8 cellular contexts compared by ENCODE assay signal in the genomic region with DNA sequence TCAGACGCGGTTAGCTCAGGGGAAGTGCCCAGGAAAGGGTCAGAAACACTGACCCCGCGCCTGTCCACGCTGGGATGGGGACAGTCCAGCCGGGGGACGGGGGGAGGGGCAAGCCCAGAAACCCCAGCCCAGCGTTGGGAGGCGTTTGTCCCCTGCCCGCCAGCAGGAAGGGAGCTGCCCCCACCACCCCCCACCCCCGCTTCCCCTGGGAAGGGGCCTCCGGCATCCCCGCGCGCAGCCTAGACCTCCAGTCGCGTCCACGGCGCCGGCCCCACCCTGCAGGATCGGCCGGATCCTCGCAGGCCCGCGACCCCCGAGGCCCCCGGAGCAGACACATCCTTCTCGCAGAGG. TPM values are rescaled to one million over a fixed set of nuclear protein-coding genes. Genes with fewer than 3 reads are reported as not detected.
DNase-seq lines count a peak whose midpoint lies in the region; ATAC-seq lines count a peak whose summit lies in the region.

No MANE protein-coding gene starts in this region.

- POLR2A ChIA-PET in activated CD4-positive, alpha-beta memory T cell treated with anti-CD3 and anti-CD28 coated beads for 36 hours (lab: Charles Lee): interaction anchor here (1.0 to 3.3 kb wide), 5 partner anchors 11 to 78 kb away, joined by 3 to 18 read pairs (median 4); a partner anchor contains a TSS

- H3K9me3 ChIP-seq in iPS DF 6.9 (ENCODE audit: control insufficient read depth, insufficient read depth, low read length): no peaks in the 10 kb centered on the region

- no peaks in the 10 kb centered on the region for H3K27me3 ChIP-seq in iPS DF 6.9 (ENCODE audit: control insufficient read depth, insufficient read depth, low read length)

- H3K27ac ChIP-seq in iPS DF 6.9 (ENCODE audit: low read length): no peak overlapping the region

- no peaks in the 10 kb centered on the region for H3K36me3 ChIP-seq in iPS DF 6.9 (ENCODE audit: control insufficient read depth, insufficient read depth, low read length)

- peaks cover 3% of the 10 kb centered on the region for H3K36me3 Mint-ChIP-seq in activated CD4-positive, alpha-beta memory T cell treated with anti-CD3 and anti-CD28 coated beads for 36 hours

- DNase-seq in NCI-H146 (lab: John Stamatoyannopoulos, UW) (peak; percentile 70), NCI-H146 treated with DMSO at 0.1 percent for 48 hours (lab: John Stamatoyannopoulos, UW; ENCODE audit: unreplicated experiment) (no peak), iPS DF 6.9 (ENCODE audit: low read depth, low spot score) (no peak), HT-29 (ENCODE audit: low spot score) (no peak), T-helper 9 cell (no peak)
- DNase-seq in activated CD4-positive, alpha-beta memory T cell treated with anti-CD3 and anti-CD28 coated beads for 36 hours: no peak
- DNase-seq in stimulated activated naive CD8-positive, alpha-beta T cell treated with anti-CD3 and anti-CD28 coated beads, Interleukin-15, amount 100 ng/mL, for 72 hours: no peak
- DNase-seq in activated CD4-positive, alpha-beta T cell treated with anti-CD3 and anti-CD28 coated beads for 48 hours: no peak

- CTCF ChIA-PET in activated CD4-positive, alpha-beta memory T cell treated with anti-CD3 and anti-CD28 coated beads for 36 hours (lab: Charles Lee): interaction anchor here (1.2 to 4.7 kb wide), 5 partner anchors 9 to 359 kb away, joined by 3 to 35 read pairs (median 7); a partner anchor contains a TSS

- H3K4me1 ChIP-seq in iPS DF 6.9 (ENCODE audit: control insufficient read depth, insufficient read depth, low read length): peaks cover 2% of the 10 kb centered on the region; the same call in 1 of the 2 replicates

- intact Hi-C loops in activated CD4-positive, alpha-beta memory T cell treated with anti-CD3 and anti-CD28 coated beads for 36 hours (cut with micrococcal nuclease): no loop called here

- H3K27ac Mint-ChIP-seq in activated CD4-positive, alpha-beta memory T cell treated with anti-CD3 and anti-CD28 coated beads for 36 hours: peak overlapping the region; percentile 66
- peak overlapping the region in 1 of 2 donors; percentile 74 for H3K27ac Mint-ChIP-seq in stimulated activated naive CD8-positive, alpha-beta T cell treated with anti-CD3 and anti-CD28 coated beads, Interleukin-15, amount 100 ng/mL, for 72 hours

- no peak for ATAC-seq in stimulated activated naive CD8-positive, alpha-beta T cell treated with anti-CD3 and anti-CD28 coated beads, Interleukin-15, amount 100 ng/mL, for 72 hours

- peaks cover 17% of the 10 kb centered on the region for H3K4me1 Mint-ChIP-seq in activated CD4-positive, alpha-beta memory T cell treated with anti-CD3 and anti-CD28 coated beads for 36 hours (ENCODE audit: low read depth)
- H3K4me1 Mint-ChIP-seq in stimulated activated naive CD8-positive, alpha-beta T cell treated with anti-CD3 and anti-CD28 coated beads, Interleukin-15, amount 100 ng/mL, for 72 hours: peaks cover 28% of the 10 kb centered on the region

- H3K9me3 Mint-ChIP-seq in activated CD4-positive, alpha-beta memory T cell treated with anti-CD3 and anti-CD28 coated beads for 36 hours: no peaks in the 10 kb centered on the region
- H3K9me3 Mint-ChIP-seq in stimulated activated naive CD8-positive, alpha-beta T cell treated with anti-CD3 and anti-CD28 coated beads, Interleukin-15, amount 100 ng/mL, for 72 hours: no peaks in the 10 kb centered on the region

- peak overlapping the region; percentile 81 for H3K4me3 ChIP-seq in iPS DF 6.9 (ENCODE audit: low read length)

- no peaks in the 10 kb centered on the region for H3K27me3 Mint-ChIP-seq in activated CD4-positive, alpha-beta memory T cell treated with anti-CD3 and anti-CD28 coated beads for 36 hours
- peaks cover 7% of the 10 kb centered on the region for H3K27me3 Mint-ChIP-seq in stimulated activated naive CD8-positive, alpha-beta T cell treated with anti-CD3 and anti-CD28 coated beads, Interleukin-15, amount 100 ng/mL, for 72 hours

- H3K4me3 Mint-ChIP-seq in activated CD4-positive, alpha-beta memory T cell treated with anti-CD3 and anti-CD28 coated beads for 36 hours: peak overlapping the region; percentile 78
- H3K4me3 Mint-ChIP-seq in stimulated activated naive CD8-positive, alpha-beta T cell treated with anti-CD3 and anti-CD28 coated beads, Interleukin-15, amount 100 ng/mL, for 72 hours: peak overlapping the region; percentile 80 to 83

- no CpG with 5 or more reads among the region's 28 CpGs for WGBS in iPS DF 6.9 (ENCODE audit: insufficient coverage, insufficient read length)

RNA-seq across cellular contexts. Expression of a gene that starts 0.3 kb away (rescaled TPM):
- total RNA-seq in activated CD4-positive, alpha-beta memory T cell treated with anti-CD3 and anti-CD28 coated beads for 36 hours: 10 to 100 TPM; 31.5 to 35.2 TPM
- 296 and 305 TPM in 2 replicates for total RNA-seq in HT-29 (2014; rRNA removed; shearing (Covaris generic))

RNA-seq across cellular contexts. Expression of a gene that starts 20.5 kb away (rescaled TPM):
- total RNA-seq in activated CD4-positive, alpha-beta memory T cell treated with anti-CD3 and anti-CD28 coated beads for 36 hours: under 1 TPM; 0.29 to 0.41 TPM
- total RNA-seq in HT-29 (2014; rRNA removed; shearing (Covaris generic)): 0.31 TPM in 1 of 2 replicates, not detected in the other

RNA-seq across cellular contexts. Expression of a gene that starts 22.5 kb away (rescaled TPM):
- total RNA-seq in activated CD4-positive, alpha-beta memory T cell treated with anti-CD3 and anti-CD28 coated beads for 36 hours: 10 to 100 TPM; 71.2 to 76.5 TPM
- 77.7 and 79.9 TPM in 2 replicates for total RNA-seq in HT-29 (2014; rRNA removed; shearing (Covaris generic))

RNA-seq across cellular contexts. Expression of a gene that starts 33.7 kb away (rescaled TPM):
- total RNA-seq in activated CD4-positive, alpha-beta memory T cell treated with anti-CD3 and anti-CD28 coated beads for 36 hours: 100 to 1,000 TPM; 120 TPM
- total RNA-seq in HT-29 (2014; rRNA removed; shearing (Covaris generic)): 117 and 146 TPM in 2 replicates
